In the genomic region with DNA sequence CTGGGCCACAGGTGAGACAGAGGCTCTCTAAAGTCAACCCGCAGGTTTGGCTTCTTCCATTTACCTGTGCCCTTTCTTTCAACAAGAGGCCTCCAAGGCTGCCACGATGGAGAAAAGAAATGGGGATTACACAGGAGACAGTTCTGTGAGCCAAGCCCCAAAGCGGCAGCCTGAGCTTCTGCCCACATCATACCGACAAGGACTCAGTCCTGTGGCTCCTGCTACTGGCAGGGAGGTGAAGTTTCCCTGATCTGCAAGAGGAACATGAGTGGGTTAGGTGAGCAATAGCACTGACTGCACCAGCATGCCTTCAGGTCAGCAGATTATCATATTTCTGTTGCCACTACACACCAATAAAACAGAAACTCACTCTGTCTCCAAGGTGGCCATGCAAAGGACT, we compare ENCODE assay signal across 17 cellular contexts.
A peak's percentile ranks its signal among the peaks of the same experiment; 100 is the strongest.
DNase-seq lines count a peak whose midpoint lies in the region; ATAC-seq, FAIRE-seq and TF ChIP-seq lines count a peak whose summit lies in the region.
"Had no signal": no experiment of that assay in that cellular context is flagged by ENCODE, and none has a peak within 500 bp of the region (broad histone marks: within the 10 kb centered on the region; RNA-seq: fewer than 3 reads in every experiment).

No MANE protein-coding gene starts in this region.

- DNase-seq in CMK (ENCODE audit: low read depth) (peak; percentile 20), NB4 (ENCODE audit: low read depth) (peak; percentile 7), K562 (ENCODE audit: extremely low read depth in 1 of 4, low spot score in 3 of 4) (peak in 1 of 4 experiments; percentile 13), vagina (ENCODE audit: extremely low spot score in 2 of 2) (peak; percentile 61 to 67), left lobe of liver (ENCODE audit: low spot score) (no peak)
- DNase-seq in effector memory CD8-positive, alpha-beta T cell = no peak
- DNase-seq: 8988T; Calu3; CD4-positive, CD25-positive, alpha-beta regulatory T cell; DMS 273 treated with DMSO at 0.1 percent for 48 hours; GOT3; HCEC 1CT; HFFc6 had no signal

- no peaks in the 10 kb centered on the region for H4K20me1 ChIP-seq in K562 (replicated peaks; ENCODE audit: control insufficient read depth, insufficient read depth, low read length)
- H4K20me1 ChIP-seq: BLaER1 treated with 17β-estradiol and CSF1 and Interleukin-3, amounts not matched to agents 10 nM and 100 nM had no signal

- H3K9ac ChIP-seq in K562 (ENCODE audit: insufficient read depth in 1 of 2, low read depth in 2 of 2, low read length in 2 of 2) = no peak overlapping the region
- H3K9ac ChIP-seq: BLaER1 treated with 17β-estradiol and CSF1 and Interleukin-3, amounts not matched to agents 10 nM and 100 nM had no signal

- TF ChIP-seq CTCF in NB4 (IDR thresholded peaks at IDR 0.05; ENCODE audit: low read depth, low read length) (peak; percentile 18), K562 (IDR thresholded peaks at IDR 0.05 in 2 of 3, conservative IDR thresholded peaks at IDR 0.05 in 1 of 3; ENCODE audit: insufficient read depth in 2 of 3, low read depth in 1 of 3, low read length in 3 of 3) (peak in 2 of 3 experiments; percentile 20 to 22; a peak in 2 of 6 replicates), vagina (IDR thresholded peaks at IDR 0.05) (no peak)

- H3K4me3 Mint-ChIP-seq in effector memory CD8-positive, alpha-beta T cell = no peak overlapping the region
- H3K4me3 Mint-ChIP-seq: CD4-positive, CD25-positive, alpha-beta regulatory T cell; HFFc6 had no signal

- H3K4me3 ChIP-seq in NB4 (ENCODE audit: low read depth, low read length) (no peak overlapping the region), K562 (no peak overlapping the region), vagina (no peak overlapping the region)
- H3K4me3 ChIP-seq: BLaER1 treated with 17β-estradiol and CSF1 and Interleukin-3, amounts not matched to agents 10 nM and 100 nM had no signal

- no peak for ATAC-seq in K562
- no peak for ATAC-seq in effector memory CD8-positive, alpha-beta T cell (replicated peaks)
- ATAC-seq in left lobe of liver = no peak
- no peak for ATAC-seq in HG02610 (IDR thresholded peaks at IDR 0.05; ENCODE audit: unreplicated experiment)
- ATAC-seq: HepG2 had no signal

- H3K9me3 ChIP-seq in K562 (replicated peaks; ENCODE audit: control insufficient read depth, insufficient read depth, low read depth, low read length) = no peaks in the 10 kb centered on the region
- no peaks in the 10 kb centered on the region for H3K9me3 ChIP-seq in vagina

- FAIRE-seq in K562 (lab: Jason Lieb, UNC) = no peak
- FAIRE-seq: HepG2, HTR-8/SVneo had no signal

- CTCF ChIA-PET in K562 (lab: Yijun Ruan, JAX; ENCODE audit: low intra/inter-chr PET ratio) = no interaction called here

- no peaks in the 10 kb centered on the region for H3K27me3 Mint-ChIP-seq in effector memory CD8-positive, alpha-beta T cell
- H3K27me3 Mint-ChIP-seq: CD4-positive, CD25-positive, alpha-beta regulatory T cell had no signal

- 6% methylated on average over 3 of the region's 4 CpGs for WGBS in K562 (ENCODE audit: insufficient coverage, low coverage, missing lambda C conversion rate)

- intact Hi-C loops in K562 (cut with micrococcal nuclease) (no loop called here), vagina (cut with DNase I) (no loop called here)

- H3K27me3 ChIP-seq in K562 (ENCODE audit: control insufficient read depth in 2 of 2, insufficient read depth in 2 of 2, low read length in 2 of 2) = no peaks in the 10 kb centered on the region
- no peaks in the 10 kb centered on the region for H3K27me3 ChIP-seq in vagina
- H3K27me3 ChIP-seq: BLaER1 treated with 17β-estradiol and CSF1 and Interleukin-3, amounts not matched to agents 10 nM and 100 nM had no signal

- H2AFZ ChIP-seq in K562 (ENCODE audit: low read depth, low read length) = no peak overlapping the region

- BruUV-seq in K562 (replicated peaks; lab: Mats Ljungman, UMichigan) = no TSS peak

- H3K9me1 ChIP-seq in K562 (ENCODE audit: control insufficient read depth, insufficient read depth, low read length) = no peaks in the 10 kb centered on the region

- in situ Hi-C loops in K562 (cut with MboI) = no loop called here

- H3K36me3 Mint-ChIP-seq in effector memory CD8-positive, alpha-beta T cell (ENCODE audit: insufficient read depth) = no peaks in the 10 kb centered on the region
- H3K36me3 Mint-ChIP-seq: CD4-positive, CD25-positive, alpha-beta regulatory T cell had no signal

- POLR2A ChIA-PET in K562 (lab: Yijun Ruan, JAX) = interaction anchor here (0.6 kb wide), 1 partner anchor 211 kb away, joined by 5 read pairs; no protein-coding TSS in a partner anchor

- TF ChIP-seq EP300 in K562 (IDR thresholded peaks at IDR 0.05; ENCODE audit: low read length) = no peak

- peaks cover 6 to 8% of the 10 kb centered on the region in 2 donors for H3K9me3 Mint-ChIP-seq in effector memory CD8-positive, alpha-beta T cell

- H3K27ac Mint-ChIP-seq in effector memory CD8-positive, alpha-beta T cell = no peak overlapping the region
- H3K27ac Mint-ChIP-seq: CD4-positive, CD25-positive, alpha-beta regulatory T cell; HFFc6 had no signal

- peak in 1 of 2 experiments; percentile 31; a peak in 1 of 4 replicates for TF ChIP-seq RAD21 in K562 (CRISPR knock-in tag; conservative IDR thresholded peaks at IDR 0.05 in 1 of 2, IDR thresholded peaks at IDR 0.05 in 1 of 2)

- H3K4me1 ChIP-seq in K562 (replicated peaks in 1 of 2; ENCODE audit: control insufficient read depth in 2 of 2, insufficient read depth in 2 of 2, low read length in 2 of 2) (no peaks in the 10 kb centered on the region), vagina (no peaks in the 10 kb centered on the region)
- H3K4me1 ChIP-seq: BLaER1 treated with 17β-estradiol and CSF1 and Interleukin-3, amounts not matched to agents 10 nM and 100 nM had no signal

- H3K27ac ChIP-seq in K562 (ENCODE audit: extremely low read depth, low read depth, low read length) = no peak overlapping the region
- no peak overlapping the region for H3K27ac ChIP-seq in vagina
- H3K27ac ChIP-seq: BLaER1 treated with 17β-estradiol and CSF1 and Interleukin-3, amounts not matched to agents 10 nM and 100 nM had no signal

- no peaks in the 10 kb centered on the region for H3K4me1 Mint-ChIP-seq in effector memory CD8-positive, alpha-beta T cell (ENCODE audit: low read depth in 2 of 2)
- H3K4me1 Mint-ChIP-seq: CD4-positive, CD25-positive, alpha-beta regulatory T cell had no signal

- H3K4me2 ChIP-seq in K562 (ENCODE audit: insufficient read depth, low read length) = no peak overlapping the region
- H3K4me2 ChIP-seq: BLaER1 treated with 17β-estradiol and CSF1 and Interleukin-3, amounts not matched to agents 10 nM and 100 nM had no signal

- no peaks in the 10 kb centered on the region for H3K36me3 ChIP-seq in K562 (ENCODE audit: control insufficient read depth, insufficient read depth, low read length)
- H3K36me3 ChIP-seq in vagina = no peaks in the 10 kb centered on the region
- H3K36me3 ChIP-seq: BLaER1 treated with 17β-estradiol and CSF1 and Interleukin-3, amounts not matched to agents 10 nM and 100 nM had no signal

- no peaks in the 10 kb centered on the region for H3K79me2 ChIP-seq in K562 (ENCODE audit: control insufficient read depth, insufficient read depth, low read length)

- TF ChIP-seq POLR2A in NB4 (IDR thresholded peaks at IDR 0.05; ENCODE audit: extremely low read depth, insufficient read length) (no peak), K562 (conservative IDR thresholded peaks at IDR 0.05) (no peak), vagina (IDR thresholded peaks at IDR 0.05) (no peak)

TF ChIP-seq in K562, 482 proteins besides CTCF, POLR2A, EP300 and RAD21:
- TF ChIP-seq NCOA4 (IDR thresholded peaks at IDR 0.05; ENCODE audit: partially characterized antibody) = no peak
- TF ChIP-seq ELF4 (CRISPR knock-in tag; IDR thresholded peaks at IDR 0.05) = no peak
- TF ChIP-seq, protein P1, sequence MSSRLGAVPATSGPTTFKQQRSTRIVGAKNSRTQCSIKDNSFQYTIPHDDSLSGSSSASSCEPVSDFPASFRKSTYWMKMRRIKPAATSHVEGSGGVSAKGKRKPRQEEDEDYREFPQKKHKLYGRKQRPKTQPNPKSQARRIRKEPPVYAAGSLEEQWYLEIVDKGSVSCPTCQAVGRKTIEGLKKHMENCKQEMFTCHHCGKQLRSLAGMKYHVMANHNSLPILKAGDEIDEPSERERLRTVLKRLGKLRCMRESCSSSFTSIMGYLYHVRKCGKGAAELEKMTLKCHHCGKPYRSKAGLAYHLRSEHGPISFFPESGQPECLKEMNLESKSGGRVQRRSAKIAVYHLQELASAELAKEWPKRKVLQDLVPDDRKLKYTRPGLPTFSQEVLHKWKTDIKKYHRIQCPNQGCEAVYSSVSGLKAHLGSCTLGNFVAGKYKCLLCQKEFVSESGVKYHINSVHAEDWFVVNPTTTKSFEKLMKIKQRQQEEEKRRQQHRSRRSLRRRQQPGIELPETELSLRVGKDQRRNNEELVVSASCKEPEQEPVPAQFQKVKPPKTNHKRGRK (tag; IDR thresholded peaks at IDR 0.05) = no peak

Comparison
In these comparisons a context has a peak if more than half of its experiments do, and no peak if none do; other contexts are left out.
1. DNase-seq: peak in CMK (single experiment), NB4 (single experiment) and vagina (2 of 2); none in effector memory CD8-positive, alpha-beta T cell (0 of 3) and left lobe of liver (single experiment).
2. CTCF ChIP-seq: peak in NB4 (single experiment) and K562 (2 of 3); none in vagina (0 of 3).